In genomic region chr2:21363364-21363763, GRCh38 we compare ENCODE assay signal across 17 cellular contexts.
"Had no signal": no experiment of that assay in that cellular context is flagged by ENCODE, and none has a peak within 500 bp of the region (broad histone marks: within the 10 kb centered on the region; RNA-seq: fewer than 3 reads in every experiment).

No MANE protein-coding gene starts in this region.

- H3K27ac Mint-ChIP-seq: activated CD4-positive, alpha-beta T cell treated with anti-CD3 and anti-CD28 coated beads for 36 hours; activated T-helper 1 cell treated with anti-CD3 and anti-CD28 coated beads, Interleukin-12 subunit alpha, Interleukin-12 subunit beta, Interleukin-2, Interleukin-4 antibody, amounts not matched to agents 30 ng/mL and 10 ng/mL and 1 ng/mL, durations not matched to agents 14 hours and 24 hours and 36 hours; memory B cell; natural killer cell; progenitor cell of endocrine pancreas; stimulated activated memory B cell treated with anti-CD40 and anti-IgM and Interleukin-4, amounts not matched to agents 10 μg/mL and 1 μg/mL and 100 μg/mL, for 72 hours had no signal

- H3K9me3 Mint-ChIP-seq: activated T-helper 1 cell treated with anti-CD3 and anti-CD28 coated beads, Interleukin-12 subunit alpha, Interleukin-12 subunit beta, Interleukin-2, Interleukin-4 antibody, amounts not matched to agents 30 ng/mL and 10 ng/mL and 1 ng/mL, durations not matched to agents 14 hours and 24 hours and 36 hours; memory B cell; stimulated activated memory B cell treated with anti-CD40 and anti-IgM and Interleukin-4, amounts not matched to agents 10 μg/mL and 1 μg/mL and 100 μg/mL, for 72 hours had no signal

- H3K4me1 Mint-ChIP-seq: activated CD4-positive, alpha-beta T cell treated with anti-CD3 and anti-CD28 coated beads for 36 hours; memory B cell; natural killer cell; stimulated activated memory B cell treated with anti-CD40 and anti-IgM and Interleukin-4, amounts not matched to agents 10 μg/mL and 1 μg/mL and 100 μg/mL, for 72 hours had no signal

- H3K27me3 ChIP-seq: cardiac muscle cell, colonic mucosa, left lung, spleen, tibial nerve had no signal

- H3K4me3 Mint-ChIP-seq: activated CD4-positive, alpha-beta T cell treated with anti-CD3 and anti-CD28 coated beads for 36 hours; activated T-helper 1 cell treated with anti-CD3 and anti-CD28 coated beads, Interleukin-12 subunit alpha, Interleukin-12 subunit beta, Interleukin-2, Interleukin-4 antibody, amounts not matched to agents 30 ng/mL and 10 ng/mL and 1 ng/mL, durations not matched to agents 14 hours and 24 hours and 36 hours; memory B cell; natural killer cell; stimulated activated memory B cell treated with anti-CD40 and anti-IgM and Interleukin-4, amounts not matched to agents 10 μg/mL and 1 μg/mL and 100 μg/mL, for 72 hours had no signal

- H3K4me1 ChIP-seq: colonic mucosa, heart right ventricle, left lung, spleen, tibial nerve had no signal

- H3K27me3 Mint-ChIP-seq: activated CD4-positive, alpha-beta T cell treated with anti-CD3 and anti-CD28 coated beads for 36 hours; memory B cell; progenitor cell of endocrine pancreas; stimulated activated memory B cell treated with anti-CD40 and anti-IgM and Interleukin-4, amounts not matched to agents 10 μg/mL and 1 μg/mL and 100 μg/mL, for 72 hours had no signal

- H3K4me3 ChIP-seq: cardiac muscle cell, colonic mucosa, heart right ventricle, left lung, spleen, tibial nerve had no signal

- DNase-seq: activated CD4-positive, alpha-beta T cell treated with anti-CD3 and anti-CD28 coated beads for 36 hours; activated naive CD4-positive, alpha-beta T cell treated with Interleukin-2 at 50 U/mL for 16 hours; colonic mucosa; foreskin melanocyte; heart right ventricle; left lung; natural killer cell; nucleus accumbens; spleen; stimulated activated CD4-positive, alpha-beta T cell treated with anti-CD3 and anti-CD28 coated beads, Interleukin-1b, Interleukin-23, amount 100 ng/mL, for 48 hours had no signal

- H3K9me3 ChIP-seq: colonic mucosa, heart right ventricle, left lung, spleen, tibial nerve had no signal

- H3K27ac ChIP-seq: cardiac muscle cell, colonic mucosa, heart right ventricle, left lung, spleen, tibial nerve had no signal

- H3K36me3 Mint-ChIP-seq: memory B cell; natural killer cell; stimulated activated memory B cell treated with anti-CD40 and anti-IgM and Interleukin-4, amounts not matched to agents 10 μg/mL and 1 μg/mL and 100 μg/mL, for 72 hours had no signal

- ATAC-seq: activated CD4-positive, alpha-beta T cell treated with anti-CD3 and anti-CD28 coated beads for 36 hours; heart right ventricle; left lung; natural killer cell; sciatic nerve; stimulated activated memory B cell treated with anti-CD40 and anti-IgM and Interleukin-4, amounts not matched to agents 10 μg/mL and 1 μg/mL and 100 μg/mL, for 72 hours had no signal

- H3K36me3 ChIP-seq: cardiac muscle cell, colonic mucosa, heart right ventricle, left lung, spleen, tibial nerve had no signal
